ENCODE assay signal across 20 cellular contexts in genomic region chr3:123760817-123761216, GRCh38.
"Had no signal": no experiment of that assay in that cellular context is flagged by ENCODE, and none has a peak within 500 bp of the region (broad histone marks: within the 10 kb centered on the region; RNA-seq: fewer than 3 reads in every experiment).

No MANE protein-coding gene starts in this region.

- H3K4me3 ChIP-seq: gastroesophageal sphincter, mucosa of descending colon, ovary, right atrium auricular region, testis, tibial nerve, upper lobe of right lung, vagina had no signal

- H3K36me3 ChIP-seq: gastroesophageal sphincter, ovary, right atrium auricular region, tibial nerve, upper lobe of right lung, vagina had no signal

- DNase-seq: effector memory CD4-positive, alpha-beta T cell; foreskin fibroblast; glutamatergic neuron; islet precursor cell; left cardiac atrium; mammary epithelial cell; mucosa of descending colon; natural killer cell; ovary; stimulated activated CD4-positive, alpha-beta T cell treated with anti-CD3 and anti-CD28 coated beads, Interleukin-4, amount 100 ng/mL, for 1 hour; stimulated activated CD8-positive, alpha-beta memory T cell treated with anti-CD3 and anti-CD28 coated beads, Interleukin-4, amount 100 ng/mL, for 48 hours; stimulated activated naive CD8-positive, alpha-beta T cell treated with anti-CD3 and anti-CD28 coated beads, Interleukin-15, amount 100 ng/mL, for 72 hours; testis; upper lobe of right lung had no signal

- H3K4me1 ChIP-seq: testis had no signal

- H3K27ac ChIP-seq: gastroesophageal sphincter, ovary, right atrium auricular region, testis, tibial nerve, upper lobe of right lung, vagina had no signal

- H3K27me3 ChIP-seq: gastroesophageal sphincter, ovary, right atrium auricular region, testis, tibial nerve, upper lobe of right lung, vagina had no signal

- H3K9me3 ChIP-seq: gastroesophageal sphincter, mucosa of descending colon, ovary, right atrium auricular region, testis, tibial nerve, upper lobe of right lung, vagina had no signal

- ATAC-seq: esophagus mucosa; gastroesophageal sphincter; left cardiac atrium; mucosa of descending colon; natural killer cell; stimulated activated effector memory CD8-positive, alpha-beta T cell treated with anti-CD3 and anti-CD28 coated beads, Interleukin-12 subunit alpha, Interleukin-12 subunit beta, amount 100 ng/mL, for 72 hours; stimulated activated naive CD8-positive, alpha-beta T cell treated with anti-CD3 and anti-CD28 coated beads, Interleukin-15, amount 100 ng/mL, for 72 hours; upper lobe of right lung had no signal
